8 cellular contexts compared by ENCODE assay signal in genomic region chr1:108643492-108644333, GRCh38. TPM values are rescaled to one million over a fixed set of nuclear protein-coding genes. Genes with fewer than 3 reads are reported as not detected.
A peak's percentile ranks its signal among the peaks of the same experiment; 100 is the strongest.
DNase-seq lines count a peak whose midpoint lies in the region; ATAC-seq and TF ChIP-seq lines count a peak whose summit lies in the region.

No MANE protein-coding gene starts in this region.

- no peak for TF ChIP-seq EP300 in suprapubic skin (IDR thresholded peaks at IDR 0.05)

- TF ChIP-seq POLR2A in suprapubic skin (IDR thresholded peaks at IDR 0.05), result no peak

- in situ Hi-C loops in GM23248 (cut with MboI), result loop anchor here (5.0 to 10.0 kb wide), 2 partner anchors 126 to 439 kb away; partner anchors contain the start of gene SLC25A24

- H3K4me3 ChIP-seq in GM23248 (no peak overlapping the region), suprapubic skin (no peak overlapping the region)

- H3K9me2 ChIP-seq in GM23248 (ENCODE audit: insufficient read depth), result no peaks in the 10 kb centered on the region

- no peak overlapping the region for H2AFZ ChIP-seq in GM23248

- H4K20me1 ChIP-seq in GM23248 (ENCODE audit: insufficient read depth), result no peaks in the 10 kb centered on the region

- H3K27ac ChIP-seq in GM23248 (no peak overlapping the region), suprapubic skin (no peak overlapping the region)

- 14 to 20% methylated on average over 3 of the region's 3 CpGs for WGBS in GM23248 (ENCODE audit: low coverage in 1 of 2, low lambda C conversion rate in 2 of 2, missing lambda C conversion rate in 2 of 2), 2 experiments
- WGBS in suprapubic skin, result 29% methylated on average over 3 of the region's 3 CpGs

- peak; percentile 29 to 78 for TF ChIP-seq CTCF in suprapubic skin (IDR thresholded peaks at IDR 0.05)

- H3K36me3 ChIP-seq in GM23248 (ENCODE audit: low read depth) (no peaks in the 10 kb centered on the region), suprapubic skin (no peaks in the 10 kb centered on the region)

- H3K9me3 ChIP-seq in GM23248 (ENCODE audit: low read depth) (no peaks in the 10 kb centered on the region), suprapubic skin (no peaks in the 10 kb centered on the region)

- peaks cover 6% of the 10 kb centered on the region; the same call in 1 of the 2 replicates for H3F3A ChIP-seq in GM23248 (ENCODE audit: insufficient read depth)

- peaks cover 8% of the 10 kb centered on the region for H3K4me1 ChIP-seq in GM23248 (ENCODE audit: insufficient read depth)
- H3K4me1 ChIP-seq in suprapubic skin, result peaks cover 8% of the 10 kb centered on the region

- H3K79me2 ChIP-seq in GM23248 (ENCODE audit: insufficient read depth), result no peaks in the 10 kb centered on the region

- no peak overlapping the region for H3K9ac ChIP-seq in GM23248

- H3K27me3 ChIP-seq in GM23248 (replicated peaks; ENCODE audit: insufficient read depth), result no peaks in the 10 kb centered on the region
- H3K27me3 ChIP-seq in suprapubic skin, result no peaks in the 10 kb centered on the region

- no peak for ATAC-seq in GM21786 (IDR thresholded peaks at IDR 0.05; ENCODE audit: unreplicated experiment)

- peak; percentile 78 for DNase-seq in DMS 273 (lab: John Stamatoyannopoulos, UW; ENCODE audit: unreplicated experiment)
- DNase-seq in GM23248, result peak; percentile 80
- DNase-seq in NCI-H1694 treated with DMSO at 0.1 percent for 48 hours (lab: John Stamatoyannopoulos, UW), result peak; percentile 85
- DNase-seq in T-helper 2 cell, result peak in 3 of 5 experiments; percentile 11 to 96 (median 42)
- peak; percentile 70 to 78 for DNase-seq in dermis microvascular lymphatic vessel endothelial cell (ENCODE audit: low read depth in 2 of 2)
- DNase-seq in lung microvascular endothelial cell (ENCODE audit: low read depth in 2 of 2), result peak; percentile 78 to 84
- DNase-seq in suprapubic skin (ENCODE audit: low spot score in 2 of 2), result no peak

- H3K4me2 ChIP-seq in GM23248 (ENCODE audit: unreplicated experiment), result no peak overlapping the region

RNA-seq across cellular contexts. Expression of gene HENMT1, which starts 17.2 kb away (rescaled TPM):
- 2.4 and 7.2 TPM in 2 replicates for total RNA-seq in GM23248 (2014; rRNA removed; shearing (Covaris generic))
- polyA plus RNA-seq in GM23248 (2016; fragmentation: Nextera tagmentation; extraction: Ambion mirVana), result 6.3 and 7.6 TPM in 2 replicates
- 0.90 and 2.4 TPM in 2 replicates for total RNA-seq in dermis microvascular lymphatic vessel endothelial cell
- 0.87 and 1.6 TPM in 2 replicates for total RNA-seq in lung microvascular endothelial cell
- total RNA-seq in suprapubic skin, result 1 to 10 TPM; 1.8 to 4.6 (median 2.4) TPM

RNA-seq across cellular contexts. Expression of gene PRPF38B, which starts 48.4 kb away (rescaled TPM):
- 9.7 and 10.9 TPM in 2 replicates for total RNA-seq in GM23248 (2014; rRNA removed; shearing (Covaris generic))
- 21.3 and 25.6 TPM in 2 replicates for polyA plus RNA-seq in GM23248 (2016; fragmentation: Nextera tagmentation; extraction: Ambion mirVana)
- total RNA-seq in dermis microvascular lymphatic vessel endothelial cell (8.9 and 10.4 TPM in 2 replicates), lung microvascular endothelial cell (5.9 and 9.9 TPM in 2 replicates), suprapubic skin (10 to 100 TPM; 17.5 to 58.4 (median 25.4) TPM)

Comparison
In these comparisons a context has a peak if more than half of its experiments do, and no peak if none do; other contexts are left out.
1. DNase-seq: peak in DMS 273 (single experiment), GM23248 (single experiment), NCI-H1694 treated with DMSO at 0.1 percent for 48 hours (single experiment), T-helper 2 cell (3 of 5), dermis microvascular lymphatic vessel endothelial cell (2 of 2) and lung microvascular endothelial cell (2 of 2); none in suprapubic skin (0 of 2).